8 cellular contexts compared by ENCODE assay signal in the genomic region with DNA sequence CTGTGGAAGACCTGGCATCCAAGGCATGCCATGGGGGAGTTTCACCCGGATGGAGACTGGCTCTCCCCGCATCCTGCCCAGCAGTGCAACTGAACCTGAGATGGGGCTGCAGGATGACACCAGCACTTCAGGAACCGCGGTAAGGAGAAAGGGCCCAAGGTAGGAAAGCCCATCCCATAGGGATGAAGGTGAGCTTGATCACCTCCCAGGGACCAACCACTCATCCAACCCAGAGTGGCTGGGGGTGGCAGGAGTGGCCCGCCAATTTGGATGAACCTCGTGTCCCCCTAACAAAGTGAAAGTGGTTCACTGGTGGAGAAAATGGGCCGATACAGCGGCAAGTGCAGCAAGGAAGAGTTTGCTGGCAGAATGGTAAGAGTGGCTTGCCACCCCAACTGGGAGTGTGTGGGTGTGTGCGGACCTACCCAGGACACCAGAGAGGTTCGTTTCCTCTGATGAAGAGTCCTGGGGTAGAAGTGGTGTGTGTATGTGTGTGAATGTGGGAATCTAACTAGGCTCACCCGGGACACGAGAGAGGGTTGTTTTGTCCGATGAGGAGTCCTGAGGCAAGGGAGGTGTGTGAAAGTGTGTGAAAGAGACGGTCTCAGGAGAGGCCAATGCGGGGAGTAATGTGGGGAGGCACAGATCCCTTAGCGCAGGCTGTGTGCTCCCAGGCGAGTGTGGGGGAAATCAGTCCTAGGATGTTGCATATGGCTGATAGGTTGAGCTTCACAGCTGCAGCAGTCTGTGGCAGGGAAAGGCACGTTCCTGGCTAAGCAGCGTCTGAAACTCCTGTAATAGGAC. TPM values are rescaled to one million over a fixed set of nuclear protein-coding genes. Genes with fewer than 3 reads are reported as not detected.
DNase-seq lines count a peak whose midpoint lies in the region; ATAC-seq and TF ChIP-seq lines count a peak whose summit lies in the region.

No MANE protein-coding gene starts in this region.

- peaks cover 11% of the 10 kb centered on the region for H3K36me3 Mint-ChIP-seq in progenitor cell of endocrine pancreas (ENCODE audit: insufficient read depth)

- in situ Hi-C loops in KBM-7 (cut with MboI; ENCODE audit: low pct_unique_long_range_greater_than_20kb, low sequenced_read_pairs): no loop called here

- peak overlapping the region; percentile 87 for H3K4me3 Mint-ChIP-seq in progenitor cell of endocrine pancreas (ENCODE audit: low read depth)

- peaks cover 52% of the 10 kb centered on the region for H3K4me1 Mint-ChIP-seq in progenitor cell of endocrine pancreas (ENCODE audit: low read depth)

- H3K27me3 ChIP-seq in foreskin keratinocyte: peaks cover 2% of the 10 kb centered on the region

- H3K27ac Mint-ChIP-seq in progenitor cell of endocrine pancreas: peak overlapping the region; percentile 99

- H3K9me3 Mint-ChIP-seq in progenitor cell of endocrine pancreas (ENCODE audit: low read depth): no peaks in the 10 kb centered on the region

- H3K9me3 ChIP-seq in ES-I3 (ENCODE audit: control insufficient read depth, insufficient read depth, low read length): no peaks in the 10 kb centered on the region

- no peaks in the 10 kb centered on the region for H3K27me3 Mint-ChIP-seq in progenitor cell of endocrine pancreas

- no peak overlapping the region for H3K27ac ChIP-seq in foreskin keratinocyte

- peak overlapping the region; percentile 5; the same call in 1 of the 2 replicates for H3K9ac ChIP-seq in ES-I3 (ENCODE audit: low read depth, low read length)

- H3K36me3 ChIP-seq in ES-I3 (ENCODE audit: insufficient read depth, low read length): no peaks in the 10 kb centered on the region

- peaks cover 6% of the 10 kb centered on the region for H3K4me1 ChIP-seq in ES-I3 (ENCODE audit: insufficient read depth, low read length)
- no peaks in the 10 kb centered on the region for H3K4me1 ChIP-seq in foreskin keratinocyte

- TF ChIP-seq CTCF in foreskin keratinocyte (conservative IDR thresholded peaks at IDR 0.05): no peak
- no peak for TF ChIP-seq CTCF in progenitor cell of endocrine pancreas (IDR thresholded peaks at IDR 0.05; ENCODE audit: unreplicated experiment)

- peak; percentile 12 for DNase-seq in RPMI8226
- no peak for DNase-seq in foreskin keratinocyte
- DNase-seq in progenitor cell of endocrine pancreas (ENCODE audit: low spot score, unreplicated experiment): no peak
- no peak for DNase-seq in LoVo (ENCODE audit: low spot score)
- DNase-seq in activated gamma-delta T cell (lab: John Stamatoyannopoulos, UW): no peak
- no peak for DNase-seq in iPS-NIHi7 (ENCODE audit: extremely low spot score)
- no peak for DNase-seq in KBM-7

- peak; percentile 26 for ATAC-seq in foreskin keratinocyte

RNA-seq across cellular contexts. Expression of a gene that starts 22.6 kb away (rescaled TPM):
- not detected in 2 replicates for total RNA-seq in foreskin keratinocyte
- not detected in 2 replicates for polyA plus RNA-seq in foreskin keratinocyte
- total RNA-seq in progenitor cell of endocrine pancreas: 0.29 and 0.62 TPM in 2 replicates
